Comparison of ENCODE assay signal across 8 cellular contexts in genomic region chr21:32727478-32727727, GRCh38. TPM values are rescaled to one million over a fixed set of nuclear protein-coding genes. Genes with fewer than 3 reads are reported as not detected.
DNase-seq lines count a peak whose midpoint lies in the region; ATAC-seq and TF ChIP-seq lines count a peak whose summit lies in the region.

No MANE protein-coding gene starts in this region.

- H3K4me1 ChIP-seq in gastrocnemius medialis: peaks cover 14 to 19% of the 10 kb centered on the region in 2 donors

- in situ Hi-C loops in gastrocnemius medialis (cut with MboI; ENCODE audit: low sequenced_read_pairs in 4 of 4): loop anchor here in 2 of 4 donors (10.0 to 25.0 kb wide), 2 partner anchors 47 to 340 kb away; partner anchors contain the start of genes URB1 (in 2 of the 2) and PAXBP1 (in 1 of the 2)

- ATAC-seq in HG02571 (IDR thresholded peaks at IDR 0.05; ENCODE audit: unreplicated experiment) (peak; percentile 13), T-cell (replicated peaks in 1 of 4) (peak in 3 of 4 experiments; percentile 2 to 7 (median 4)), gastrocnemius medialis (peak; percentile 29 to 52)

- H3K4me3 ChIP-seq in fibroblast of mammary gland (ENCODE audit: control insufficient read depth, low read depth, low read length) (peak overlapping the region; percentile 95), gastrocnemius medialis (peak overlapping the region; percentile 77 to 94 (median 92))

- H3K4me3 Mint-ChIP-seq in T-cell: peak overlapping the region; percentile 96 to 98 (median 97)

- peaks cover 64 to 72% (median 66%) of the 10 kb centered on the region in 3 donors for H3K4me1 Mint-ChIP-seq in T-cell

- no peaks in the 10 kb centered on the region for H3K27me3 Mint-ChIP-seq in T-cell

- no peaks in the 10 kb centered on the region for H3K27me3 ChIP-seq in gastrocnemius medialis

- H3K9me3 ChIP-seq in gastrocnemius medialis: no peaks in the 10 kb centered on the region

- no peak for TF ChIP-seq POLR2A in gastrocnemius medialis (IDR thresholded peaks at IDR 0.05)

- POLR2A ChIA-PET in T-cell (lab: Charles Lee): interaction anchor here (0.6 to 1.0 kb wide), 4 partner anchors 25 to 44 kb away, joined by 3 to 12 read pairs (median 6); partner anchors contain the start of gene PAXBP1 (in 2 of the 2)

- DNase-seq in GM10266 (ENCODE audit: extremely low spot score) (peak; percentile 40), T-cell (peak in 1 of 34 experiments; percentile 3), fibroblast of mammary gland (ENCODE audit: low read depth) (no peak), gastrocnemius medialis (no peak), NCI-H1105 (lab: John Stamatoyannopoulos, UW) (no peak), NCI-H1436 treated with DMSO at 0.1 percent for 48 hours (lab: John Stamatoyannopoulos, UW) (no peak), NCI-H2081 treated with DMSO at 0.1 percent for 48 hours (lab: John Stamatoyannopoulos, UW) (no peak)

- intact Hi-C loops in gastrocnemius medialis (cut with DNase I; ENCODE audit: low total_unique reads): loop anchor here (2.0 to 10.0 kb wide), 3 partner anchors 115 to 917 kb away; partner anchors contain the start of genes CFAP298, CRYZL1, ITSN1 and URB1

- no peak for TF ChIP-seq CTCF in GM10266 (IDR thresholded peaks at IDR 0.05; ENCODE audit: control insufficient read depth, insufficient read depth, low read depth, missing control alignments)
- TF ChIP-seq CTCF in fibroblast of mammary gland (conservative IDR thresholded peaks at IDR 0.05; ENCODE audit: control insufficient read depth, insufficient read depth, low read depth, low read length): no peak
- no peak for TF ChIP-seq CTCF in gastrocnemius medialis (IDR thresholded peaks at IDR 0.05 in 4 of 5, conservative IDR thresholded peaks at IDR 0.05 in 1 of 5)

- H3K27ac ChIP-seq in gastrocnemius medialis: peak overlapping the region; percentile 83 to 94 (median 94)

- H3K36me3 Mint-ChIP-seq in T-cell: peaks cover 17% of the 10 kb centered on the region

- H3K9me3 Mint-ChIP-seq in T-cell: no peaks in the 10 kb centered on the region

- CTCF ChIA-PET in T-cell (lab: Charles Lee): interaction anchor here (0.7 to 1.8 kb wide), 3 partner anchors 15 to 300 kb away, joined by 4 to 11 read pairs (median 6); partner anchors contain the start of gene PAXBP1 (in 1 of the 2)

- no peaks in the 10 kb centered on the region for H3K36me3 ChIP-seq in gastrocnemius medialis

- H3K27ac Mint-ChIP-seq in T-cell: peak overlapping the region in 1 of 2 donors; percentile 86

RNA-seq across cellular contexts. Expression of gene SYNJ1, which starts 0.4 kb away (rescaled TPM):
- total RNA-seq in T-cell (10 to 100 TPM; 15.2 to 24.0 (median 20.3) TPM), gastrocnemius medialis (10 to 100 TPM; 10.0 to 34.8 (median 10.8) TPM)

RNA-seq across cellular contexts. Expression of gene PAXBP1, which starts 44.2 kb away (rescaled TPM):
- total RNA-seq in T-cell (10 to 100 TPM; 54.0 to 66.2 (median 58.2) TPM), gastrocnemius medialis (10 to 100 TPM; 11.9 to 27.5 (median 17.3) TPM)
